Comparison of ENCODE assay signal across 25 cellular contexts in genomic region chr5:149337746-149338145, GRCh38. TPM values are rescaled to one million over a fixed set of nuclear protein-coding genes. Genes with fewer than 3 reads are reported as not detected.
DNase-seq lines count a peak whose midpoint lies in the region; ATAC-seq and TF ChIP-seq lines count a peak whose summit lies in the region.
"Had no signal": no experiment of that assay in that cellular context is flagged by ENCODE, and none has a peak within 500 bp of the region (broad histone marks: within the 10 kb centered on the region; RNA-seq: fewer than 3 reads in every experiment).

No MANE protein-coding gene starts in this region.

- DNase-seq in DMS 273 treated with DMSO at 0.1 percent for 48 hours (lab: John Stamatoyannopoulos, UW) (peak; percentile 72), NCI-H1694 treated with DMSO at 0.1 percent for 48 hours (lab: John Stamatoyannopoulos, UW) (peak; percentile 75), NCI-H526 treated with DMSO at 0.1 percent for 48 hours (lab: John Stamatoyannopoulos, UW) (peak; percentile 42), epithelial cell of prostate (ENCODE audit: low read depth, low spot score) (no peak), WTC11 (ENCODE audit: low spot score) (no peak)
- no peak for DNase-seq in naive thymus-derived CD4-positive, alpha-beta T cell
- DNase-seq in central memory CD4-positive, alpha-beta T cell = no peak
- DNase-seq: activated CD4-positive, alpha-beta T cell treated with anti-CD3 and anti-CD28 coated beads, Interleukin-2, amount 50 U/mL, for 4 hours; activated effector memory CD4-positive, alpha-beta T cell treated with anti-CD3 and anti-CD28 coated beads, Interleukin-2, amount 50 U/mL, for 16 hours; adrenal gland; CD4-positive, alpha-beta T cell; heart right ventricle; immature natural killer cell; left ventricle myocardium superior; NCI-H446 treated with DMSO at 0.1 percent for 48 hours; OCI-M1; SIG-M5; stimulated activated naive CD8-positive, alpha-beta T cell treated with anti-CD3 and anti-CD28 coated beads, Interleukin-15, Interleukin-2, amounts not matched to agents 100 U/mL and 50 U/mL, for 24 hours; T-helper 17 cell; transverse colon had no signal

- POLR2A ChIA-PET in naive thymus-derived CD4-positive, alpha-beta T cell (lab: Charles Lee) = no interaction called here
- POLR2A ChIA-PET in WTC11 (lab: Charles Lee) = no interaction called here

- peaks cover 0 to 5% (median 0%) of the 10 kb centered on the region in 7 donors for H3K4me1 Mint-ChIP-seq in naive thymus-derived CD4-positive, alpha-beta T cell
- no peaks in the 10 kb centered on the region for H3K4me1 Mint-ChIP-seq in WTC11
- H3K4me1 Mint-ChIP-seq: immature natural killer cell had no signal

- ATAC-seq in naive thymus-derived CD4-positive, alpha-beta T cell = no peak
- ATAC-seq in HG03469 (IDR thresholded peaks at IDR 0.05; ENCODE audit: unreplicated experiment) = no peak
- no peak for ATAC-seq in WTC11
- ATAC-seq: left ventricle myocardium superior; stimulated activated naive CD8-positive, alpha-beta T cell treated with anti-CD3 and anti-CD28 coated beads, Interleukin-15, Interleukin-2, amounts not matched to agents 100 U/mL and 50 U/mL, for 24 hours; T-helper 17 cell had no signal

- H3K4me1 ChIP-seq in naive thymus-derived CD4-positive, alpha-beta T cell (ENCODE audit: control insufficient read depth in 2 of 2, insufficient read depth in 2 of 2, low read length in 2 of 2) = no peaks in the 10 kb centered on the region
- H3K4me1 ChIP-seq: adrenal gland, breast epithelium, transverse colon had no signal

- peak overlapping the region; percentile 46 for H3K27ac ChIP-seq in epithelial cell of prostate
- H3K27ac ChIP-seq in naive thymus-derived CD4-positive, alpha-beta T cell (ENCODE audit: low read depth, low read length) = no peak overlapping the region
- H3K27ac ChIP-seq: adrenal gland, breast epithelium, heart right ventricle, KMS-11, transverse colon had no signal

- no peaks in the 10 kb centered on the region for H3K27me3 ChIP-seq in naive thymus-derived CD4-positive, alpha-beta T cell (ENCODE audit: control insufficient read depth in 2 of 2, insufficient read depth in 2 of 2, low read length in 2 of 2)
- H3K27me3 ChIP-seq: adrenal gland, breast epithelium, heart right ventricle, transverse colon had no signal

- H3K36me3 Mint-ChIP-seq in naive thymus-derived CD4-positive, alpha-beta T cell = peaks cover 0 to 20% (median 9%) of the 10 kb centered on the region in 5 donors
- no peaks in the 10 kb centered on the region for H3K36me3 Mint-ChIP-seq in WTC11

- peak overlapping the region in 1 of 9 donors; percentile 47 for H3K27ac Mint-ChIP-seq in naive thymus-derived CD4-positive, alpha-beta T cell
- no peak overlapping the region for H3K27ac Mint-ChIP-seq in WTC11
- H3K27ac Mint-ChIP-seq: CD4-positive, alpha-beta T cell; immature natural killer cell; progenitor cell of endocrine pancreas; T-helper 17 cell had no signal

- H3K4me3 ChIP-seq in naive thymus-derived CD4-positive, alpha-beta T cell (ENCODE audit: low read length) = no peak overlapping the region
- H3K4me3 ChIP-seq: adrenal gland, breast epithelium, heart right ventricle, transverse colon had no signal

- TF ChIP-seq CTCF in WTC11 (IDR thresholded peaks at IDR 0.05) = no peak

- intact Hi-C loops in naive thymus-derived CD4-positive, alpha-beta T cell (cut with micrococcal nuclease) = no loop called here

- H3K27me3 Mint-ChIP-seq in naive thymus-derived CD4-positive, alpha-beta T cell = peaks cover 0 to 35% (median 4%) of the 10 kb centered on the region in 5 donors
- peaks cover 3% of the 10 kb centered on the region; the same call in 1 of the 2 replicates for H3K27me3 Mint-ChIP-seq in WTC11 (ENCODE audit: low read depth)
- H3K27me3 Mint-ChIP-seq: CD4-positive, alpha-beta T cell; progenitor cell of endocrine pancreas had no signal

- H3K4me3 Mint-ChIP-seq in naive thymus-derived CD4-positive, alpha-beta T cell = no peak overlapping the region
- no peak overlapping the region for H3K4me3 Mint-ChIP-seq in WTC11
- H3K4me3 Mint-ChIP-seq: CD4-positive, alpha-beta T cell; immature natural killer cell; T-helper 17 cell had no signal

- CTCF ChIA-PET in naive thymus-derived CD4-positive, alpha-beta T cell (lab: Charles Lee) = no interaction called here
- CTCF ChIA-PET in WTC11 (lab: Charles Lee) = interaction anchor here (0.9 kb wide), 1 partner anchor 105 kb away, joined by 3 read pairs; no protein-coding TSS in a partner anchor

- H3K9me3 ChIP-seq in naive thymus-derived CD4-positive, alpha-beta T cell (ENCODE audit: control insufficient read depth in 2 of 3, low read length in 3 of 3) = no peaks in the 10 kb centered on the region
- H3K9me3 ChIP-seq: adrenal gland, breast epithelium, heart right ventricle, transverse colon had no signal

- H3K36me3 ChIP-seq in naive thymus-derived CD4-positive, alpha-beta T cell (ENCODE audit: control insufficient read depth in 2 of 3, insufficient read depth in 3 of 3, low read length in 3 of 3) = no peaks in the 10 kb centered on the region
- H3K36me3 ChIP-seq: adrenal gland, breast epithelium, transverse colon had no signal

- H3K9me3 Mint-ChIP-seq in naive thymus-derived CD4-positive, alpha-beta T cell = no peaks in the 10 kb centered on the region
- no peaks in the 10 kb centered on the region for H3K9me3 Mint-ChIP-seq in WTC11
- H3K9me3 Mint-ChIP-seq: CD4-positive, alpha-beta T cell; immature natural killer cell had no signal

TF ChIP-seq in WTC11, 78 proteins besides CTCF, POLR2A, EP300 and RAD21 (continues in another document):
- no peak for TF ChIP-seq NR2C2 (CRISPR knock-in tag; IDR thresholded peaks at IDR 0.05)
- no peak for TF ChIP-seq NR3C1 (CRISPR knock-in tag; conservative IDR thresholded peaks at IDR 0.05; ENCODE audit: low read depth)
- TF ChIP-seq NR1H2 (CRISPR knock-in tag; IDR thresholded peaks at IDR 0.05) = no peak
- no peak for TF ChIP-seq ZNF512 (CRISPR knock-in tag; IDR thresholded peaks at IDR 0.05; ENCODE audit: borderline replicate concordance)
- no peak for TF ChIP-seq SP1 (CRISPR knock-in tag; conservative IDR thresholded peaks at IDR 0.05)
- no peak for TF ChIP-seq ZNF425 (CRISPR knock-in tag; conservative IDR thresholded peaks at IDR 0.05)
- TF ChIP-seq GTF2I (CRISPR knock-in tag; conservative IDR thresholded peaks at IDR 0.05) = no peak
- no peak for TF ChIP-seq ELF4 (CRISPR knock-in tag; IDR thresholded peaks at IDR 0.05; ENCODE audit: low read depth)
- TF ChIP-seq SOX15 (CRISPR knock-in tag; IDR thresholded peaks at IDR 0.05) = no peak
- TF ChIP-seq ETV6 (CRISPR knock-in tag; IDR thresholded peaks at IDR 0.05) = no peak

RNA-seq across cellular contexts. Expression of gene GRPEL2, which starts 7.6 kb away (rescaled TPM):
- total RNA-seq in naive thymus-derived CD4-positive, alpha-beta T cell = 10 to 100 TPM; 12.0 to 40.1 (median 32.2) TPM
- 1 to 10 TPM; 5.9 to 7.5 TPM for polyA plus RNA-seq in naive thymus-derived CD4-positive, alpha-beta T cell
- total RNA-seq in WTC11 (2021) = 35.3 to 48.6 TPM (median 35.5 TPM) in 3 replicates

RNA-seq across cellular contexts. Expression of gene PCYOX1L, which starts 20.1 kb away (rescaled TPM):
- total RNA-seq in naive thymus-derived CD4-positive, alpha-beta T cell = 10 to 100 TPM; 29.7 to 53.7 (median 36.3) TPM
- polyA plus RNA-seq in naive thymus-derived CD4-positive, alpha-beta T cell = 10 to 100 TPM; 12.7 to 21.1 TPM
- 8.1 to 19.2 TPM (median 17.2 TPM) in 3 replicates for total RNA-seq in WTC11 (2021)

RNA-seq across cellular contexts. Expression of gene IL17B, which starts 41.3 kb away (rescaled TPM):
- not detected for total RNA-seq in naive thymus-derived CD4-positive, alpha-beta T cell
- polyA plus RNA-seq in naive thymus-derived CD4-positive, alpha-beta T cell = not detected
- total RNA-seq in WTC11 (2021) = not detected in 3 replicates
- total RNA-seq: CD4-positive, alpha-beta T cell; left ventricle myocardium superior; mononuclear cell; progenitor cell of endocrine pancreas; T-helper 17 cell; transverse colon had no signal
- polyA plus RNA-seq: immature natural killer cell had no signal

Comparison
In these comparisons a context has a peak if more than half of its experiments do, and no peak if none do; other contexts are left out.
1. DNase-seq: peak in DMS 273 treated with DMSO at 0.1 percent for 48 hours (single experiment), NCI-H1694 treated with DMSO at 0.1 percent for 48 hours (single experiment) and NCI-H526 treated with DMSO at 0.1 percent for 48 hours (single experiment); none in epithelial cell of prostate (single experiment), naive thymus-derived CD4-positive, alpha-beta T cell (0 of 9), WTC11 (single experiment) and central memory CD4-positive, alpha-beta T cell (single experiment).